Comparison of ENCODE assay signal across 15 cellular contexts in the genomic region with DNA sequence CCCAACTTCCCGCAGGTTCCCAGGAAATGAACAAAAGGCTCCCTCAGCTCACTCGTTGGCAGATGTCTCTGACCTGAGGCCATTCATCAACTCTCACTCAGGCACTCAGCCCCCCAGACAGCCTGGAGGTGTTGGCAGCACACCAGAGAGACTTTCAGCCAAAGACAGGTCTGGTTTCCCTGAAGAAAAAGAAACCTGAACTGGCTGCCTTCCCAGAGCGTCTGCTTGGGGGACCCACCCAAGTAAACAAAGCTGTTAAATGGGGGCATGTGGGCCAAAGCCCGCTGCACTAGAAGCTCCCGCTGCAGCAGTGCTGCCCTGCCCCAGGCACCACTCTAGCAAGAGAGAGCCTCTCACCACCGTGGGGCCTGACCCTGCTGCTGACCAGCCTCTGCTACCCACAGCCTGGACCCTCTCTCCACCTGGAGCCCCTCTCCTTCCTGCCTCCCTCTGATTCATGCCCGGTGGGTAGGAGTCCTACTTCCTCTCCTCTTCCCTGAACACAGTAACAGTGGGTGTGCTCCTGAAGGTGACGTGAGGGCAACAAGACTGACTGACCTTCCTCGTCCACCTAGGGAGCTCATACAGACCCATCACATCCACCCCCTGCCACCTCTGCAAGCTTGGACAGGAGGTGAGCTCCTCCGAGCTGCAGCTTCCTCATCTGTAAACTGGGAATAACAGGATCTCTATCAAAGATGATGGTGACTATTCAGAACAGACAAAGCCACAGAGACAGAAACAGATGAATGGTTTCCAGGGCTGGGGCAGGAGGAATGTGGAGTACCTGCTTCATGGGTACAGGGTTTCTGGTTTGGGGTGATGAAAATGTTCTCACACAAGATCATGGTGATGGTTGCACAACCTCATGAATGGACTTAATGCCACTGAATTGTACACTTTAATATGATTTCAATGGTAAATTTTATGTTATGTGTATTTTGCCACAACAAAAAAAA. TPM values are rescaled to one million over a fixed set of nuclear protein-coding genes. Genes with fewer than 3 reads are reported as not detected.
DNase-seq lines count a peak whose midpoint lies in the region; ATAC-seq, FAIRE-seq and TF ChIP-seq lines count a peak whose summit lies in the region.
"Had no signal": no experiment of that assay in that cellular context is flagged by ENCODE, and none has a peak within 500 bp of the region (broad histone marks: within the 10 kb centered on the region; RNA-seq: fewer than 3 reads in every experiment).

No MANE protein-coding gene starts in this region.

- no peaks in the 10 kb centered on the region for H3K79me2 ChIP-seq in hepatocyte

- peak in 4 of 8 donors; percentile 2 to 18 (median 8) for ATAC-seq in heart right ventricle
- ATAC-seq in GM19023 (IDR thresholded peaks at IDR 0.05; ENCODE audit: unreplicated experiment), result no peak

- DNase-seq in heart right ventricle, result peak; percentile 23 to 59
- DNase-seq in cardiac septum (ENCODE audit: low spot score), result no peak
- DNase-seq in RPMI8226, result peak; percentile 70
- DNase-seq in hepatocyte (ENCODE audit: low spot score), result no peak
- no peak for DNase-seq in GM12892 (ENCODE audit: insufficient read length)
- DNase-seq in iPS-NIHi7 (ENCODE audit: extremely low spot score), result no peak
- no peak for DNase-seq in mesenteric fat pad (ENCODE audit: low spot score)
- DNase-seq: activated CD8-positive, alpha-beta memory T cell treated with anti-CD3 and anti-CD28 coated beads for 24 hours; DMS153; GOT3; immature natural killer cell had no signal

- no peaks in the 10 kb centered on the region for H4K20me1 ChIP-seq in hepatocyte (ENCODE audit: insufficient read depth, poor library complexity, severe bottlenecking)

- intact Hi-C loops in heart right ventricle (cut with DNase I) (no loop called here), cardiac septum (cut with DNase I) (no loop called here)

- H3K36me3 ChIP-seq in heart right ventricle (no peaks in the 10 kb centered on the region), hepatocyte (replicated peaks; ENCODE audit: insufficient read depth, low read depth) (no peaks in the 10 kb centered on the region)

- H3K9me2 ChIP-seq in hepatocyte (replicated peaks; ENCODE audit: insufficient read depth), result no peaks in the 10 kb centered on the region

- H3K27me3 ChIP-seq in heart right ventricle (no peaks in the 10 kb centered on the region), hepatocyte (no peaks in the 10 kb centered on the region)

- H3K4me1 ChIP-seq in heart right ventricle, result peaks cover 15 to 77% (median 50%) of the 10 kb centered on the region in 9 donors
- H3K4me1 ChIP-seq in hepatocyte (ENCODE audit: insufficient read depth), result peaks cover 13% of the 10 kb centered on the region

- TF ChIP-seq CTCF in heart right ventricle (IDR thresholded peaks at IDR 0.05) (no peak), hepatocyte (IDR thresholded peaks at IDR 0.05; ENCODE audit: poor library complexity) (no peak)

- 36 to 40% methylated on average over 10 of the region's 10 CpGs for WGBS in heart right ventricle, 2 donors
- 68% methylated on average over 10 of the region's 10 CpGs for WGBS in hepatocyte (ENCODE audit: low lambda C conversion rate, missing lambda C conversion rate)

- no peak for FAIRE-seq in GM12892 (lab: Jason Lieb, UNC)

- H3K9me3 ChIP-seq in heart right ventricle, result no peaks in the 10 kb centered on the region
- H3K9me3 ChIP-seq in hepatocyte (ENCODE audit: low read depth), result no peaks in the 10 kb centered on the region

- H3K4me2 ChIP-seq in hepatocyte, result no peak overlapping the region
- H3K4me2 ChIP-seq: smooth muscle cell had no signal

- no peak overlapping the region for H2AFZ ChIP-seq in hepatocyte

- H3K4me3 ChIP-seq in heart right ventricle, result no peak overlapping the region
- H3K4me3 ChIP-seq in hepatocyte, result no peak overlapping the region
- H3K4me3 ChIP-seq: smooth muscle cell had no signal

- TF ChIP-seq POLR2A in GM12892 (IDR thresholded peaks at IDR 0.05; ENCODE audit: low read depth, low read length), result no peak

- H3K27ac ChIP-seq in heart right ventricle, result peak overlapping the region in 9 of 10 donors; percentile 2 to 72 (median 53)
- H3K27ac ChIP-seq in hepatocyte, result peak overlapping the region; percentile 58

RNA-seq across cellular contexts. Expression of a gene that starts 31.0 kb away (rescaled TPM):
- total RNA-seq in heart right ventricle, result 1 to 10 TPM in 2 of 10 donors, under 1 TPM in 7, not detected in 1; 0.07 to 1.6 (median 0.49) TPM
- under 1 TPM; 0.14 to 0.37 TPM for polyA plus RNA-seq in heart right ventricle
- 0.30 TPM for total RNA-seq in cardiac septum
- total RNA-seq in hepatocyte, result 91.4 and 94.1 TPM in 2 replicates
- polyA plus RNA-seq in hepatocyte, result 136 and 192 TPM in 2 replicates
- not detected for polyA plus RNA-seq in GM12892 (2012; ENCODE audit: missing spikeins)
- 0.19 TPM for total RNA-seq in mesenteric fat pad
- total RNA-seq: natural killer cell treated with Interleukin-12 subunit alpha and Interleukin-12 subunit beta and Interleukin-15 and Interleukin-18, amount 100 ng/mL, for 72 hours had no signal
- polyA plus RNA-seq: AG04450, immature natural killer cell had no signal

Comparison
In these comparisons a context has a peak if more than half of its experiments do, and no peak if none do; other contexts are left out.
1. DNase-seq: peak in heart right ventricle (2 of 2) and RPMI8226 (single experiment); none in cardiac septum (single experiment), hepatocyte (single experiment), GM12892 (single experiment), iPS-NIHi7 (single experiment) and mesenteric fat pad (single experiment).
2. RNA of a gene that starts 31.0 kb away (total RNA-seq): 91.4 to 94.1 TPM in hepatocyte; 0.07 to 1.6 TPM in heart right ventricle, 0.30 TPM in cardiac septum (single experiment) and 0.19 TPM in mesenteric fat pad (single experiment); every median in the first group is over 10 times any median in the second.